8 cellular contexts compared by ENCODE assay signal in genomic region chr6:31158140-31158862, GRCh38. TPM values are rescaled to one million over a fixed set of nuclear protein-coding genes. Genes with fewer than 3 reads are reported as not detected.
DNase-seq lines count a peak whose midpoint lies in the region; ATAC-seq, FAIRE-seq and TF ChIP-seq lines count a peak whose summit lies in the region.

Gene TCF19, plus strand, starts transcription at chr6:31158589. Its CDS starts 881 bp downstream, at chr6:31159470.

- TF ChIP-seq RAD21 in Ishikawa (IDR thresholded peaks at IDR 0.05; ENCODE audit: low read depth): no peak

- FAIRE-seq in endothelial cell of umbilical vein (lab: Jason Lieb, UNC): peak; percentile 99

- peak; percentile 78 for ATAC-seq in GM21619 (IDR thresholded peaks at IDR 0.05; ENCODE audit: unreplicated experiment)

- no peaks in the 10 kb centered on the region for H3K36me3 ChIP-seq in endothelial cell of umbilical vein (ENCODE audit: control insufficient read depth in 2 of 2, extremely low read depth in 1 of 2, insufficient read depth in 2 of 2, low read length in 2 of 2)

- H3K4me1 ChIP-seq in endothelial cell of umbilical vein (ENCODE audit: control insufficient read depth, extremely low read depth, insufficient read depth, low read length) (peaks cover 12% of the 10 kb centered on the region), mononuclear cell (ENCODE audit: insufficient read depth, low read length) (peaks cover 18% of the 10 kb centered on the region)

- H3K27me3 ChIP-seq in endothelial cell of umbilical vein (ENCODE audit: control insufficient read depth in 2 of 2, insufficient read depth in 2 of 2, low read length in 2 of 2) (no peaks in the 10 kb centered on the region), mononuclear cell (ENCODE audit: insufficient read depth, low read length) (no peaks in the 10 kb centered on the region)

- H3K4me3 ChIP-seq in endothelial cell of umbilical vein (replicated peaks in 1 of 3; ENCODE audit: insufficient read depth in 1 of 3, low read depth in 1 of 3, low read length in 3 of 3) (peak within 1 kb of the TSS; percentile 72 to 90 (median 90)), mononuclear cell (ENCODE audit: low read length) (peak within 1 kb of the TSS; percentile 67)

- dilution Hi-C loops in endothelial cell of umbilical vein (cut with MboI; ENCODE audit: extremely low pct_ligation_motif_present, low sequenced_read_pairs): no loop called here

- H2AFZ ChIP-seq in endothelial cell of umbilical vein (ENCODE audit: low read depth, low read length): peak within 1 kb of the TSS; percentile 96

- H4K20me1 ChIP-seq in endothelial cell of umbilical vein (replicated peaks; ENCODE audit: control insufficient read depth, extremely low read depth, insufficient read depth, low read length): no peaks in the 10 kb centered on the region

- CTCF ChIA-PET in endothelial cell of umbilical vein (lab: Charles Lee): interaction anchor here (0.6 to 3.7 kb wide), 11 partner anchors 11 to 370 kb away, joined by 3 to 16 read pairs (median 4); partner anchors contain the start of gene PSORS1C2

- TF ChIP-seq POLR2A in endothelial cell of umbilical vein (IDR thresholded peaks at IDR 0.05; ENCODE audit: low read depth, low read length): peak; percentile 3

- H3K9ac ChIP-seq in endothelial cell of umbilical vein (replicated peaks; ENCODE audit: extremely low read depth, insufficient read depth, low read length): peak within 1 kb of the TSS; percentile 89

- DNase-seq in DMS153 treated with DMSO at 0.1 percent for 48 hours (lab: John Stamatoyannopoulos, UW; ENCODE audit: unreplicated experiment) (peak; percentile 95), OCI-M2 (lab: John Stamatoyannopoulos, UW; ENCODE audit: unreplicated experiment) (peak; percentile 97), activated T-cell treated with anti-CD3 and anti-CD28 coated beads for 24 hours (ENCODE audit: low read depth) (peak; percentile 99), endothelial cell of umbilical vein (ENCODE audit: low read depth, low spot score) (peak; percentile 100)
- peak; percentile 96 to 99 for DNase-seq in stimulated activated CD8-positive, alpha-beta memory T cell treated with anti-CD3 and anti-CD28 coated beads, Interleukin-2, amount 100 ng/mL, for 48 hours (ENCODE audit: low read depth in 2 of 2)

- H3K27ac ChIP-seq in endothelial cell of umbilical vein (ENCODE audit: insufficient read depth, low read depth, low read length): peak within 1 kb of the TSS; percentile 30

- TF ChIP-seq CTCF in endothelial cell of umbilical vein (IDR thresholded peaks at IDR 0.05; ENCODE audit: extremely low read depth in 1 of 2, insufficient read depth in 1 of 2, low read depth in 1 of 2, low read length in 2 of 2): no peak

- BruUV-seq in endothelial cell of umbilical vein (replicated peaks; lab: Mats Ljungman, UMichigan): no TSS peak

- H3K9me3 ChIP-seq in endothelial cell of umbilical vein (replicated peaks; ENCODE audit: control insufficient read depth, insufficient read depth, low read length) (no peaks in the 10 kb centered on the region), mononuclear cell (ENCODE audit: low read depth, low read length) (no peaks in the 10 kb centered on the region)

- H3K79me2 ChIP-seq in endothelial cell of umbilical vein (ENCODE audit: control insufficient read depth, insufficient read depth, low read length): peaks cover 15% of the 10 kb centered on the region

- intact Hi-C loops in endothelial cell of umbilical vein (cut with micrococcal nuclease): loop anchor here (1.0 kb wide), 3 partner anchors 22 to 36 kb away; no protein-coding TSS in a partner anchor

- no peaks in the 10 kb centered on the region for H3K9me1 ChIP-seq in endothelial cell of umbilical vein (replicated peaks; ENCODE audit: control insufficient read depth, extremely low read depth, insufficient read depth, low read length)

- peak within 1 kb of the TSS; percentile 97 for H3K4me2 ChIP-seq in endothelial cell of umbilical vein (ENCODE audit: insufficient read depth, low read length)

- TF ChIP-seq EP300 in Ishikawa (IDR thresholded peaks at IDR 0.05; ENCODE audit: borderline replicate concordance): no peak

- POLR2A ChIA-PET in endothelial cell of umbilical vein (lab: Charles Lee): interaction anchor here (1.3 kb wide), 1 partner anchor 10 kb away, joined by 3 read pairs; no protein-coding TSS in a partner anchor

TF ChIP-seq in Ishikawa, 13 proteins besides CTCF, POLR2A, EP300 and RAD21 (continues in another document):
- no peak for TF ChIP-seq NFIC (IDR thresholded peaks at IDR 0.05)
- TF ChIP-seq REST (IDR thresholded peaks at IDR 0.05; ENCODE audit: low read depth): no peak
- TF ChIP-seq YY1 (IDR thresholded peaks at IDR 0.05; ENCODE audit: low read depth): no peak
- peak; percentile 23; the same call in 1 of the 2 replicates for TF ChIP-seq ZBTB7A (IDR thresholded peaks at IDR 0.05; ENCODE audit: low read depth)
- TF ChIP-seq TAF1 (IDR thresholded peaks at IDR 0.05; ENCODE audit: low read depth): peak; percentile 67
- peak; percentile 39; the same call in 1 of the 2 replicates for TF ChIP-seq FOXM1 (IDR thresholded peaks at IDR 0.05; ENCODE audit: borderline replicate concordance, low read depth)
- TF ChIP-seq CEBPB (IDR thresholded peaks at IDR 0.05): no peak

TF ChIP-seq in endothelial cell of umbilical vein, 7 proteins besides CTCF, POLR2A, EP300 and RAD21:
- TF ChIP-seq GATA2 (IDR thresholded peaks at IDR 0.05; ENCODE audit: insufficient read depth, insufficient read length, low read depth, low read length) (no peak), MAX (IDR thresholded peaks at IDR 0.05; ENCODE audit: insufficient read depth, insufficient read length) (peak; percentile 42), JUN (IDR thresholded peaks at IDR 0.05; ENCODE audit: borderline replicate concordance, insufficient read depth, insufficient read length, low read depth) (no peak)

RNA-seq across cellular contexts. Expression of gene TCF19, which starts in this region (rescaled TPM):
- total RNA-seq in endothelial cell of umbilical vein (28.0 and 31.7 TPM in 2 replicates), mononuclear cell (1.9 TPM)
- polyA plus RNA-seq in endothelial cell of umbilical vein: 13.9 and 14.5 TPM in 2 replicates
- 17.9 and 18.4 TPM in 2 replicates for polyA plus RNA-seq in endothelial cell of umbilical vein (2011; cell fraction: cytosol; rRNA removed)
- 18.3 and 23.7 TPM in 2 replicates for polyA plus RNA-seq in endothelial cell of umbilical vein (2011; cell fraction: nucleus; rRNA removed)
- 8.6 and 18.4 TPM in 2 replicates for polyA plus RNA-seq in endothelial cell of umbilical vein (2012)
- 10.4 and 12.6 TPM in 2 replicates for polyA minus RNA-seq in endothelial cell of umbilical vein
- polyA minus RNA-seq in endothelial cell of umbilical vein (2011; cell fraction: cytosol; rRNA and poly(A)+ RNA removed): 19.5 TPM
- 5.6 and 6.6 TPM in 2 replicates for polyA minus RNA-seq in endothelial cell of umbilical vein (2011; cell fraction: nucleus; rRNA and poly(A)+ RNA removed)

Comparison
In these comparisons a context has a peak if more than half of its experiments do, and no peak if none do; other contexts are left out.
1. Peak in every context shown above with its lines: DNase-seq, ATAC-seq, H3K4me3 ChIP-seq and H3K27ac ChIP-seq.
2. RNA of gene TCF19 (total RNA-seq): 28.0 to 31.7 TPM in endothelial cell of umbilical vein; 1.9 TPM in mononuclear cell (single experiment); every median in the first group is over 10 times any median in the second.